In the genomic region with DNA sequence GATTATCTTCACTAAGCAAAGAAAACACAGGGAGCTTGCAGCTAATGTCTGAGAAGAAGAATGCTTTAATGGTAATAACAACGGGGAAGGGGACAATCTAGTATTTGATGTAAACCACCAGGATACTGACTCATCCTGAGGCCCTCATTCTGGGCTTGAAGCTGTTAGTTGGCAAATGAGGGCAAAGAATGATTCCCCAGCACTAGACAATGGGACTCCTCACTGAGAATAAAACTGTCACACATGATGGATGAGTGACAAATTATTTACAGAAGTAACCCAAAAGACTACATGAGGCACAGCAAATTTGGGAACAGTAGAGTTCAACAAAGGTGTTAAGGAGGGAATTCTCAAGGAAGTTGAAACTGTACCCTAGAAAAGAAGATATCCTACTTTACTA, we compare ENCODE assay signal across 1 cellular context.
TF ChIP-seq lines count a peak whose summit lies in the region.

No MANE protein-coding gene starts in this region.

TF ChIP-seq in GM12878, 131 proteins besides CTCF, POLR2A, EP300 and RAD21 (continued from another document):
- TF ChIP-seq, protein P1, sequence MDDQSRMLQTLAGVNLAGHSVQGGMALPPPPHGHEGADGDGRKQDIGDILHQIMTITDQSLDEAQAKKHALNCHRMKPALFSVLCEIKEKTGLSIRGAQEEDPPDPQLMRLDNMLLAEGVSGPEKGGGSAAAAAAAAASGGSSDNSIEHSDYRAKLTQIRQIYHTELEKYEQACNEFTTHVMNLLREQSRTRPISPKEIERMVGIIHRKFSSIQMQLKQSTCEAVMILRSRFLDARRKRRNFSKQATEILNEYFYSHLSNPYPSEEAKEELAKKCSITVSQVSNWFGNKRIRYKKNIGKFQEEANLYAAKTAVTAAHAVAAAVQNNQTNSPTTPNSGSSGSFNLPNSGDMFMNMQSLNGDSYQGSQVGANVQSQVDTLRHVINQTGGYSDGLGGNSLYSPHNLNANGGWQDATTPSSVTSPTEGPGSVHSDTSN (IDR thresholded peaks at IDR 0.05; ENCODE audit: insufficient replicate concordance, low read depth, low read length): peak; percentile 79
- TF ChIP-seq DPF2 (IDR thresholded peaks at IDR 0.05) (peak; percentile 81), MTA2 (IDR thresholded peaks at IDR 0.05; ENCODE audit: low read depth) (peak; percentile 62), MEF2A (IDR thresholded peaks at IDR 0.05; ENCODE audit: insufficient read depth, low read depth, low read length) (no peak), NFXL1 (IDR thresholded peaks at IDR 0.05; ENCODE audit: borderline replicate concordance) (no peak), TAF1 (IDR thresholded peaks at IDR 0.05; ENCODE audit: borderline replicate concordance, low read depth, low read length) (no peak), IKZF2 (IDR thresholded peaks at IDR 0.05) (peak; percentile 73 to 83), NBN (IDR thresholded peaks at IDR 0.05) (0 out of 2 replicates have a peak, but pooled peaks have one; percentile 56), ZBED1 (IDR thresholded peaks at IDR 0.05; ENCODE audit: borderline replicate concordance) (no peak), ZNF24 (IDR thresholded peaks at IDR 0.05) (no peak), RUNX3 (IDR thresholded peaks at IDR 0.05; ENCODE audit: low read length) (peak; percentile 26; the same call in 1 of the 2 replicates), ATF7 (IDR thresholded peaks at IDR 0.05; ENCODE audit: low read depth) (peak; percentile 49; the same call in 1 of the 2 replicates)
- TF ChIP-seq, protein P2, sequence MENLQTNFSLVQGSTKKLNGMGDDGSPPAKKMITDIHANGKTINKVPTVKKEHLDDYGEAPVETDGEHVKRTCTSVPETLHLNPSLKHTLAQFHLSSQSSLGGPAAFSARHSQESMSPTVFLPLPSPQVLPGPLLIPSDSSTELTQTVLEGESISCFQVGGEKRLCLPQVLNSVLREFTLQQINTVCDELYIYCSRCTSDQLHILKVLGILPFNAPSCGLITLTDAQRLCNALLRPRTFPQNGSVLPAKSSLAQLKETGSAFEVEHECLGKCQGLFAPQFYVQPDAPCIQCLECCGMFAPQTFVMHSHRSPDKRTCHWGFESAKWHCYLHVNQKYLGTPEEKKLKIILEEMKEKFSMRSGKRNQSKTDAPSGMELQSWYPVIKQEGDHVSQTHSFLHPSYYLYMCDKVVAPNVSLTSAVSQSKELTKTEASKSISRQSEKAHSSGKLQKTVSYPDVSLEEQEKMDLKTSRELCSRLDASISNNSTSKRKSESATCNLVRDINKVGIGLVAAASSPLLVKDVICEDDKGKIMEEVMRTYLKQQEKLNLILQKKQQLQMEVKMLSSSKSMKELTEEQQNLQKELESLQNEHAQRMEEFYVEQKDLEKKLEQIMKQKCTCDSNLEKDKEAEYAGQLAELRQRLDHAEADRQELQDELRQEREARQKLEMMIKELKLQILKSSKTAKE (IDR thresholded peaks at IDR 0.05; ENCODE audit: low read depth, poor library complexity, severe bottlenecking): peak; percentile 27
- TF ChIP-seq, protein P3, sequence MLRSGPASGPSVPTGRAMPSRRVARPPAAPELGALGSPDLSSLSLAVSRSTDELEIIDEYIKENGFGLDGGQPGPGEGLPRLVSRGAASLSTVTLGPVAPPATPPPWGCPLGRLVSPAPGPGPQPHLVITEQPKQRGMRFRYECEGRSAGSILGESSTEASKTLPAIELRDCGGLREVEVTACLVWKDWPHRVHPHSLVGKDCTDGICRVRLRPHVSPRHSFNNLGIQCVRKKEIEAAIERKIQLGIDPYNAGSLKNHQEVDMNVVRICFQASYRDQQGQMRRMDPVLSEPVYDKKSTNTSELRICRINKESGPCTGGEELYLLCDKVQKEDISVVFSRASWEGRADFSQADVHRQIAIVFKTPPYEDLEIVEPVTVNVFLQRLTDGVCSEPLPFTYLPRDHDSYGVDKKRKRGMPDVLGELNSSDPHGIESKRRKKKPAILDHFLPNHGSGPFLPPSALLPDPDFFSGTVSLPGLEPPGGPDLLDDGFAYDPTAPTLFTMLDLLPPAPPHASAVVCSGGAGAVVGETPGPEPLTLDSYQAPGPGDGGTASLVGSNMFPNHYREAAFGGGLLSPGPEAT (IDR thresholded peaks at IDR 0.05; ENCODE audit: low read depth): peak; percentile 58; the same call in 1 of the 2 replicates
- TF ChIP-seq, protein P4, sequence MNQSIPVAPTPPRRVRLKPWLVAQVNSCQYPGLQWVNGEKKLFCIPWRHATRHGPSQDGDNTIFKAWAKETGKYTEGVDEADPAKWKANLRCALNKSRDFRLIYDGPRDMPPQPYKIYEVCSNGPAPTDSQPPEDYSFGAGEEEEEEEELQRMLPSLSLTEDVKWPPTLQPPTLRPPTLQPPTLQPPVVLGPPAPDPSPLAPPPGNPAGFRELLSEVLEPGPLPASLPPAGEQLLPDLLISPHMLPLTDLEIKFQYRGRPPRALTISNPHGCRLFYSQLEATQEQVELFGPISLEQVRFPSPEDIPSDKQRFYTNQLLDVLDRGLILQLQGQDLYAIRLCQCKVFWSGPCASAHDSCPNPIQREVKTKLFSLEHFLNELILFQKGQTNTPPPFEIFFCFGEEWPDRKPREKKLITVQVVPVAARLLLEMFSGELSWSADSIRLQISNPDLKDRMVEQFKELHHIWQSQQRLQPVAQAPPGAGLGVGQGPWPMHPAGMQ (IDR thresholded peaks at IDR 0.05; ENCODE audit: borderline replicate concordance): no peak
- TF ChIP-seq, protein P5, sequence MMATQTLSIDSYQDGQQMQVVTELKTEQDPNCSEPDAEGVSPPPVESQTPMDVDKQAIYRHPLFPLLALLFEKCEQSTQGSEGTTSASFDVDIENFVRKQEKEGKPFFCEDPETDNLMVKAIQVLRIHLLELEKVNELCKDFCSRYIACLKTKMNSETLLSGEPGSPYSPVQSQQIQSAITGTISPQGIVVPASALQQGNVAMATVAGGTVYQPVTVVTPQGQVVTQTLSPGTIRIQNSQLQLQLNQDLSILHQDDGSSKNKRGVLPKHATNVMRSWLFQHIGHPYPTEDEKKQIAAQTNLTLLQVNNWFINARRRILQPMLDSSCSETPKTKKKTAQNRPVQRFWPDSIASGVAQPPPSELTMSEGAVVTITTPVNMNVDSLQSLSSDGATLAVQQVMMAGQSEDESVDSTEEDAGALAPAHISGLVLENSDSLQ (IDR thresholded peaks at IDR 0.05): peak; percentile 90
- TF ChIP-seq, protein P6, sequence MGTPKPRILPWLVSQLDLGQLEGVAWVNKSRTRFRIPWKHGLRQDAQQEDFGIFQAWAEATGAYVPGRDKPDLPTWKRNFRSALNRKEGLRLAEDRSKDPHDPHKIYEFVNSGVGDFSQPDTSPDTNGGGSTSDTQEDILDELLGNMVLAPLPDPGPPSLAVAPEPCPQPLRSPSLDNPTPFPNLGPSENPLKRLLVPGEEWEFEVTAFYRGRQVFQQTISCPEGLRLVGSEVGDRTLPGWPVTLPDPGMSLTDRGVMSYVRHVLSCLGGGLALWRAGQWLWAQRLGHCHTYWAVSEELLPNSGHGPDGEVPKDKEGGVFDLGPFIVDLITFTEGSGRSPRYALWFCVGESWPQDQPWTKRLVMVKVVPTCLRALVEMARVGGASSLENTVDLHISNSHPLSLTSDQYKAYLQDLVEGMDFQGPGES (IDR thresholded peaks at IDR 0.05): no peak
